Comparison of ENCODE assay signal across 21 cellular contexts in the genomic region with DNA sequence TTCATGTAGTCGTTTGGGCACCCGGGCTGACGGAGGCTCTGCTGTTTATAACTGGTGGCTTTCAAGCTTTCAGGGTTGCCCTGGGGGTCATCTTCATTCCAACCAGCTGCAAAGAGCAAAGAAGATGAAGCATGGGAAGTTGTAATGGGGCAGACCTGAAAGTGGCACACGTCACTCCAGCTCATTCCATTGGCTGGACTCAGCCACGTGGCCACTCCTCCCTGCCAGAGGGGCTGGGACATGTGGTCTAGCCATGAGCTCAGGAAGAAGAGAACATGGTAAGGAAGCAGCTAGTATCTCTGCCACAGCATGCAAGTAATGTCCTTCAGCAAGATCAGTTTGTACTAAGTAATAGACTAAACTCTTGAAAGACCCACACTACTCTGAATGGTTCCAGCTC. TPM values are rescaled to one million over a fixed set of nuclear protein-coding genes. Genes with fewer than 3 reads are reported as not detected.
DNase-seq lines count a peak whose midpoint lies in the region; ATAC-seq and TF ChIP-seq lines count a peak whose summit lies in the region.
"Had no signal": no experiment of that assay in that cellular context is flagged by ENCODE, and none has a peak within 500 bp of the region (broad histone marks: within the 10 kb centered on the region; RNA-seq: fewer than 3 reads in every experiment).

No MANE protein-coding gene starts in this region.

- no peak overlapping the region for H3K9ac ChIP-seq in neural progenitor cell

- H3K9me3 ChIP-seq in neural progenitor cell (ENCODE audit: low read depth) (no peaks in the 10 kb centered on the region), aorta (ENCODE audit: control insufficient read depth, low read length) (no peaks in the 10 kb centered on the region)
- H3K9me3 ChIP-seq: gastrocnemius medialis, pancreas, Peyer's patch had no signal

- H3K27ac Mint-ChIP-seq in WTC11 = no peak overlapping the region
- no peak overlapping the region for H3K27ac Mint-ChIP-seq in neural progenitor cell
- H3K27ac Mint-ChIP-seq: activated CD4-positive, alpha-beta memory T cell treated with anti-CD3 and anti-CD28 coated beads for 36 hours; brain had no signal

- H3K4me3 Mint-ChIP-seq in WTC11 (no peak overlapping the region), neural progenitor cell (no peak overlapping the region)
- H3K4me3 Mint-ChIP-seq: activated CD4-positive, alpha-beta memory T cell treated with anti-CD3 and anti-CD28 coated beads for 36 hours; brain had no signal

- 76% methylated on average over 5 of the region's 5 CpGs for WGBS in aorta, 2 donors

- H3K27ac ChIP-seq in neural progenitor cell = no peak overlapping the region
- no peak overlapping the region for H3K27ac ChIP-seq in aorta (ENCODE audit: low read depth in 1 of 2, low read length in 2 of 2)
- H3K27ac ChIP-seq: gastrocnemius medialis, pancreas, Peyer's patch had no signal

- no peak overlapping the region for H3K4me2 ChIP-seq in neural progenitor cell

- no peak for TF ChIP-seq EP300 in Ishikawa (IDR thresholded peaks at IDR 0.05; ENCODE audit: borderline replicate concordance)

- H4K20me1 ChIP-seq in neural progenitor cell (ENCODE audit: low read depth) = no peaks in the 10 kb centered on the region

- H2AFZ ChIP-seq in neural progenitor cell (replicated peaks) = peak overlapping the region; percentile 75

- H3K4me1 ChIP-seq in neural progenitor cell (no peaks in the 10 kb centered on the region), aorta (ENCODE audit: control insufficient read depth in 1 of 2, insufficient read depth in 2 of 2, low read length in 2 of 2) (no peaks in the 10 kb centered on the region)
- H3K4me1 ChIP-seq: gastrocnemius medialis, Peyer's patch had no signal

- CTCF ChIA-PET in WTC11 (lab: Charles Lee) = interaction anchor here (0.8 kb wide), 1 partner anchor 8 kb away, joined by 4 read pairs; no protein-coding TSS in a partner anchor

- H3K27me3 ChIP-seq in GM06990 (replicated peaks; ENCODE audit: control insufficient read depth, insufficient read depth, low read length) = no peaks in the 10 kb centered on the region
- no peaks in the 10 kb centered on the region for H3K27me3 ChIP-seq in neural progenitor cell
- no peaks in the 10 kb centered on the region for H3K27me3 ChIP-seq in aorta (ENCODE audit: control insufficient read depth in 1 of 2, insufficient read depth in 2 of 2, low read length in 1 of 2)
- H3K27me3 ChIP-seq: gastrocnemius medialis, pancreas, Peyer's patch had no signal

- intact Hi-C loops in cardiac septum (cut with DNase I) = no loop called here
- intact Hi-C loops in aorta (cut with DNase I) = no loop called here

- ATAC-seq in WTC11 = peak; percentile 64
- no peak for ATAC-seq in HG02763 (IDR thresholded peaks at IDR 0.05; ENCODE audit: unreplicated experiment)
- no peak for ATAC-seq in aorta (ENCODE audit: low FRiP score)
- ATAC-seq: gastrocnemius medialis, pancreas had no signal

- POLR2A ChIA-PET in WTC11 (lab: Charles Lee) = no interaction called here

- H3K9me3 Mint-ChIP-seq in WTC11 (0 out of 2 replicates have a peak, but pooled peaks cover 3% of the 10 kb centered on the region), neural progenitor cell (no peaks in the 10 kb centered on the region)
- H3K9me3 Mint-ChIP-seq: activated CD4-positive, alpha-beta memory T cell treated with anti-CD3 and anti-CD28 coated beads for 36 hours had no signal

- no peaks in the 10 kb centered on the region for H3K36me3 Mint-ChIP-seq in WTC11
- no peaks in the 10 kb centered on the region for H3K36me3 Mint-ChIP-seq in neural progenitor cell
- H3K36me3 Mint-ChIP-seq: activated CD4-positive, alpha-beta memory T cell treated with anti-CD3 and anti-CD28 coated beads for 36 hours; brain had no signal

- H3K27me3 Mint-ChIP-seq in WTC11 (ENCODE audit: low read depth) (no peaks in the 10 kb centered on the region), neural progenitor cell (ENCODE audit: insufficient read depth, low read depth) (peaks cover 3% of the 10 kb centered on the region)

- H3K4me3 ChIP-seq in GM06990 (replicated peaks; ENCODE audit: low read depth, low read length) (no peak overlapping the region), neural progenitor cell (no peak overlapping the region), aorta (ENCODE audit: low read length in 2 of 2) (no peak overlapping the region)
- H3K4me3 ChIP-seq: gastrocnemius medialis, pancreas, Peyer's patch had no signal

- no peaks in the 10 kb centered on the region for H3K36me3 ChIP-seq in GM06990 (ENCODE audit: control insufficient read depth, insufficient read depth, low read length)
- H3K36me3 ChIP-seq in neural progenitor cell = no peaks in the 10 kb centered on the region
- no peaks in the 10 kb centered on the region for H3K36me3 ChIP-seq in aorta (ENCODE audit: control insufficient read depth in 1 of 2, insufficient read depth in 2 of 2, low read length in 1 of 2)
- H3K36me3 ChIP-seq: gastrocnemius medialis, pancreas, Peyer's patch had no signal

- no peaks in the 10 kb centered on the region for H3K79me2 ChIP-seq in neural progenitor cell (ENCODE audit: low read depth)

- TF ChIP-seq CTCF in GM06990 (IDR thresholded peaks at IDR 0.05; ENCODE audit: insufficient read depth, low read length, poor library complexity, severe bottlenecking) = no peak
- TF ChIP-seq CTCF in WTC11 (IDR thresholded peaks at IDR 0.05) = no peak
- TF ChIP-seq CTCF in neural progenitor cell (IDR thresholded peaks at IDR 0.05) = no peak

- DNase-seq in GM06990 (ENCODE audit: extremely low read depth, insufficient read length) (peak; percentile 7), WTC11 (ENCODE audit: low spot score) (no peak), neural progenitor cell (ENCODE audit: low spot score) (no peak), cardiac septum (ENCODE audit: low spot score) (no peak), aorta (no peak)
- DNase-seq: activated CD4-positive, alpha-beta memory T cell treated with anti-CD3 and anti-CD28 coated beads for 36 hours; activated naive CD4-positive, alpha-beta T cell treated with anti-CD3 and anti-CD28 coated beads, Interleukin-2, amount 50 U/mL, for 16 hours; activated T-cell treated with anti-CD3 and anti-CD28 coated beads, Interleukin-2, amount 50 U/mL, for 1 hour; AML-193; Calu3; H7; NCI-H1092 treated with DMSO at 0.1 percent for 48 hours; NCI-H748 treated with DMSO at 0.1 percent for 48 hours; pancreas; Peyer's patch; stimulated activated CD4-positive, alpha-beta T cell treated with anti-CD3 and anti-CD28 coated beads, Interleukin-4, amount 100 ng/mL, for 4 hours; stimulated activated CD8-positive, alpha-beta memory T cell treated with anti-CD3 and anti-CD28 coated beads, Interleukin-4, amount 100 ng/mL, for 48 hours had no signal

- no peak for TF ChIP-seq RAD21 in Ishikawa (IDR thresholded peaks at IDR 0.05; ENCODE audit: low read depth)

- peaks cover 6% of the 10 kb centered on the region for H3K4me1 Mint-ChIP-seq in WTC11
- H3K4me1 Mint-ChIP-seq in neural progenitor cell = peaks cover 3% of the 10 kb centered on the region
- H3K4me1 Mint-ChIP-seq: brain had no signal

- no peaks in the 10 kb centered on the region for H3F3A ChIP-seq in neural progenitor cell (ENCODE audit: low read depth)

TF ChIP-seq in Ishikawa, 13 proteins besides CTCF, POLR2A, EP300 and RAD21:
- no peak for TF ChIP-seq FOXM1 (IDR thresholded peaks at IDR 0.05; ENCODE audit: borderline replicate concordance, low read depth)
- TF ChIP-seq, protein P1, sequence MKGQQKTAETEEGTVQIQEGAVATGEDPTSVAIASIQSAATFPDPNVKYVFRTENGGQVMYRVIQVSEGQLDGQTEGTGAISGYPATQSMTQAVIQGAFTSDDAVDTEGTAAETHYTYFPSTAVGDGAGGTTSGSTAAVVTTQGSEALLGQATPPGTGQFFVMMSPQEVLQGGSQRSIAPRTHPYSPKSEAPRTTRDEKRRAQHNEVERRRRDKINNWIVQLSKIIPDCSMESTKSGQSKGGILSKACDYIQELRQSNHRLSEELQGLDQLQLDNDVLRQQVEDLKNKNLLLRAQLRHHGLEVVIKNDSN (IDR thresholded peaks at IDR 0.05) = peak; percentile 33; the same call in 1 of the 2 replicates

TF ChIP-seq in WTC11, 78 proteins besides CTCF, POLR2A, EP300 and RAD21:
- no peak for TF ChIP-seq NR2C2 (CRISPR knock-in tag; IDR thresholded peaks at IDR 0.05)
- TF ChIP-seq, protein P2, sequence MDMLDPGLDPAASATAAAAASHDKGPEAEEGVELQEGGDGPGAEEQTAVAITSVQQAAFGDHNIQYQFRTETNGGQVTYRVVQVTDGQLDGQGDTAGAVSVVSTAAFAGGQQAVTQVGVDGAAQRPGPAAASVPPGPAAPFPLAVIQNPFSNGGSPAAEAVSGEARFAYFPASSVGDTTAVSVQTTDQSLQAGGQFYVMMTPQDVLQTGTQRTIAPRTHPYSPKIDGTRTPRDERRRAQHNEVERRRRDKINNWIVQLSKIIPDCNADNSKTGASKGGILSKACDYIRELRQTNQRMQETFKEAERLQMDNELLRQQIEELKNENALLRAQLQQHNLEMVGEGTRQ (CRISPR knock-in tag; IDR thresholded peaks at IDR 0.05) = peak; percentile 68

RNA-seq across cellular contexts. Expression of gene FERMT2, which starts 51.7 kb away (rescaled TPM):
- 87.8 to 97.7 TPM (median 92.8 TPM) in 3 replicates for total RNA-seq in WTC11 (2021)
- 114 and 166 TPM in 2 replicates for total RNA-seq in neural progenitor cell (ENCODE audit: low replicate concordance)
- total RNA-seq in cardiac septum = 156 TPM
- total RNA-seq in aorta = 100 to 1,000 TPM; 205 to 310 TPM
- 100 to 1,000 TPM in 1 of 2 donors, 10 to 100 TPM in 1; 63.0 to 120 TPM for polyA plus RNA-seq in aorta
